Comparison of ENCODE assay signal across 8 cellular contexts in genomic region chr2:178482437-178482836, GRCh38. TPM values are rescaled to one million over a fixed set of nuclear protein-coding genes. Genes with fewer than 3 reads are reported as not detected.
DNase-seq lines count a peak whose midpoint lies in the region; ATAC-seq, FAIRE-seq and TF ChIP-seq lines count a peak whose summit lies in the region.

No MANE protein-coding gene starts in this region.

- no peak overlapping the region for H2AFZ ChIP-seq in ACC112 (ENCODE audit: low read length, unreplicated experiment)
- no peak overlapping the region for H2AFZ ChIP-seq in GM12878 (ENCODE audit: control insufficient read depth, low read depth, low read length)

- TF ChIP-seq RAD21 in GM12878 (IDR thresholded peaks at IDR 0.05; ENCODE audit: insufficient read depth, low read depth, low read length), result no peak

- peak; percentile 77 for FAIRE-seq in GM12878 (lab: Jason Lieb, UNC)

- WGBS in GM12878 (ENCODE audit: insufficient coverage, insufficient replicate concordance, low lambda C conversion rate, missing lambda C conversion rate), result 0% methylated on average over 4 of the region's 4 CpGs
- 88 to 90% methylated on average over 4 of the region's 4 CpGs for WGBS in upper lobe of left lung, 2 donors

- in situ Hi-C loops in GM12878 (cut with MboI), result no loop called here

- intact Hi-C loops in GM12878 (cut with micrococcal nuclease; ENCODE audit: unreplicated experiment), result loop anchor here (5.0 kb wide), 1 partner anchor 220 kb away; no protein-coding TSS in a partner anchor

- CTCF ChIA-PET in GM12878 (lab: Yijun Ruan, JAX), result interaction anchor here (0.6 to 2.7 kb wide), 19 partner anchors 10 to 370 kb away, joined by 3 to 15 read pairs (median 5); partner anchors contain the start of gene RBM45

- no peak for TF ChIP-seq CTCF in GM12878 (IDR thresholded peaks at IDR 0.05 in 2 of 3, conservative IDR thresholded peaks at IDR 0.05 in 1 of 3; ENCODE audit: control insufficient read depth in 2 of 3, extremely low read depth in 1 of 3, insufficient read depth in 1 of 3, low read depth in 3 of 3, low read length in 3 of 3)
- no peak for TF ChIP-seq CTCF in upper lobe of left lung (IDR thresholded peaks at IDR 0.05)

- no peaks in the 10 kb centered on the region for H4K20me1 ChIP-seq in GM12878 (ENCODE audit: control insufficient read depth, insufficient read depth)

- POLR2A ChIA-PET in GM12878 (lab: Charles Lee), result interaction anchor here (0.6 to 2.5 kb wide), 17 partner anchors 22 to 1297 kb away, joined by 3 to 19 read pairs (median 5); partner anchors contain the start of genes PJVK and PRKRA

- H3K9me3 ChIP-seq in GM12878 (replicated peaks; ENCODE audit: control insufficient read depth, insufficient read depth, low read length) (no peaks in the 10 kb centered on the region), upper lobe of left lung (no peaks in the 10 kb centered on the region)

- SMC1A ChIA-PET in GM12878 (lab: Charles Lee; ENCODE audit: uncharacterized antibody, unreplicated experiment), result interaction anchor here (0.8 to 3.0 kb wide), 22 partner anchors 11 to 252 kb away, joined by 3 to 21 read pairs (median 5); no protein-coding TSS in a partner anchor

- DNase-seq in GM12878 (ENCODE audit: low read depth, low spot score) (peak; percentile 54), upper lobe of left lung (no peak), mesenteric fat pad (ENCODE audit: low spot score) (no peak), DMS153 treated with DMSO at 0.1 percent for 48 hours (lab: John Stamatoyannopoulos, UW; ENCODE audit: unreplicated experiment) (no peak), mucosa of gallbladder (ENCODE audit: low spot score) (no peak)

- H3K79me2 ChIP-seq in ACC112 (ENCODE audit: control insufficient read depth, insufficient read depth, low read length, unreplicated experiment) (peaks cover 56% of the 10 kb centered on the region), GM12878 (ENCODE audit: control insufficient read depth, insufficient read depth, low read length) (peaks cover 43% of the 10 kb centered on the region)

- peak overlapping the region; percentile 69 for H3K4me2 ChIP-seq in GM12878 (ENCODE audit: control insufficient read depth, insufficient read depth)

- H3K27ac ChIP-seq in ACC112 (ENCODE audit: low read depth, low read length) (no peak overlapping the region), GM12878 (ENCODE audit: control insufficient read depth, insufficient read depth) (no peak overlapping the region), upper lobe of left lung (no peak overlapping the region)

- ATAC-seq in GM18861 (IDR thresholded peaks at IDR 0.05; ENCODE audit: unreplicated experiment), result peak; percentile 38
- ATAC-seq in HG03196 (IDR thresholded peaks at IDR 0.05; ENCODE audit: unreplicated experiment), result peak; percentile 27
- ATAC-seq in GM12878, result peak; percentile 35
- ATAC-seq in upper lobe of left lung (ENCODE audit: low FRiP score in 2 of 2), result no peak

- H3K27me3 ChIP-seq in ACC112 (ENCODE audit: insufficient read depth, low read length) (no peaks in the 10 kb centered on the region), GM12878 (replicated peaks in 1 of 2; ENCODE audit: control insufficient read depth in 2 of 2, insufficient read depth in 2 of 2, low read length in 1 of 2) (no peaks in the 10 kb centered on the region), upper lobe of left lung (no peaks in the 10 kb centered on the region)

- RAD21 ChIA-PET in GM12878 (lab: Charles Lee; ENCODE audit: unreplicated experiment), result interaction anchor here (0.6 to 2.5 kb wide), 15 partner anchors 25 to 218 kb away, joined by 3 to 29 read pairs (median 3); partner anchors contain the start of genes PJVK and PRKRA

- H3K4me1 ChIP-seq in ACC112 (ENCODE audit: control insufficient read depth, insufficient read depth, low read length, unreplicated experiment), result peaks cover 39% of the 10 kb centered on the region
- peaks cover 7% of the 10 kb centered on the region; the same call in 1 of the 2 replicates for H3K4me1 ChIP-seq in GM12878 (ENCODE audit: control insufficient read depth, insufficient read depth, low read length)
- H3K4me1 ChIP-seq in upper lobe of left lung, result peaks cover 29 to 53% (median 52%) of the 10 kb centered on the region in 4 donors

- H3K36me3 ChIP-seq in ACC112 (ENCODE audit: insufficient read depth, low read length) (peaks cover 10% of the 10 kb centered on the region; the same call in 1 of the 2 replicates), GM12878 (ENCODE audit: control insufficient read depth in 2 of 2, insufficient read depth in 2 of 2, low read length in 1 of 2) (no peaks in the 10 kb centered on the region; a peak in 1 of 4 replicates), upper lobe of left lung (peaks cover 0 to 8% (median 3%) of the 10 kb centered on the region in 4 donors)

- no peak overlapping the region for H3K9ac ChIP-seq in GM12878 (ENCODE audit: control insufficient read depth, insufficient read depth, low read length)

- BruUV-seq in GM12878 (replicated peaks; lab: Mats Ljungman, UMichigan), result no TSS peak

- H3K4me3 ChIP-seq in ACC112 (ENCODE audit: low read depth, low read length) (peak overlapping the region; percentile 89; the same call in 1 of the 2 replicates), GM12878 (peak overlapping the region; percentile 93), upper lobe of left lung (no peak overlapping the region)

- TF ChIP-seq EP300 in GM12878 (IDR thresholded peaks at IDR 0.05; ENCODE audit: borderline replicate concordance in 1 of 2, control insufficient read depth in 1 of 2, low read depth in 2 of 2, low read length in 2 of 2), result 0 out of 4 replicates have a peak, but pooled peaks of 1 of the 2 experiments have one; percentile 7
- TF ChIP-seq EP300 in upper lobe of left lung (IDR thresholded peaks at IDR 0.05), result no peak

- TF ChIP-seq POLR2A in GM12878 (IDR thresholded peaks at IDR 0.05; ENCODE audit: low read depth, low read length) (no peak), upper lobe of left lung (IDR thresholded peaks at IDR 0.05) (no peak)

RNA-seq across cellular contexts. Expression of gene PLEKHA3, which starts 2.2 kb away (rescaled TPM):
- 9.8 and 12.6 TPM in 2 replicates for total RNA-seq in GM12878 (2013; cell fraction: nucleolus; rRNA removed)
- total RNA-seq in GM12878 (2014; rRNA removed) (3.8 and 3.9 TPM in 2 replicates), GM12878 (2014; rRNA removed; fragmentation: Illumina TruSeq; extraction: Trizol) (7.1 and 7.3 TPM in 2 replicates), GM12878 (2021) (13.3 and 15.3 TPM in 2 replicates), upper lobe of left lung (10 to 100 TPM in 5 of 6 donors, 1 to 10 TPM in 1; 5.2 to 28.9 (median 14.8) TPM), mesenteric fat pad (35.4 TPM), mucosa of gallbladder (37.4 TPM)
- polyA plus RNA-seq in GM12878 (2011; ENCODE audit: low read depth), result 1.3 TPM
- polyA plus RNA-seq in GM12878 (2011; rRNA removed) (21.1 and 34.0 TPM in 2 replicates), GM12878 (2014; fragmentation: Illumina TruSeq; extraction: Trizol) (7.2 and 7.3 TPM in 2 replicates), GM12878 (2014; fragmentation: Nextera tagmentation; extraction: Ambion mirVana) (1 to 10 TPM; 1.4 to 2.0 TPM), GM12878 (2014; rRNA removed) (5.4 and 7.6 TPM in 2 replicates), GM12878 (2016; fragmentation: Nextera tagmentation; extraction: Ambion mirVana) (10 to 100 TPM; 10.3 to 10.6 TPM)
- 3.0 and 3.4 TPM in 2 replicates for polyA plus RNA-seq in GM12878 (2011; cell fraction: cytosol; rRNA removed)
- polyA plus RNA-seq in GM12878 (2011; cell fraction: nucleus; rRNA removed), result 3.9 and 5.8 TPM in 2 replicates
- polyA plus RNA-seq in GM12878 (2012), result 4.5 and 6.7 TPM in 2 replicates
- polyA minus RNA-seq in GM12878 (2011; rRNA and poly(A)+ RNA removed), result 4.4 and 7.1 TPM in 2 replicates
- polyA minus RNA-seq in GM12878 (2011; cell fraction: cytosol; rRNA and poly(A)+ RNA removed), result 2.9 and 7.5 TPM in 2 replicates
- polyA minus RNA-seq in GM12878 (2011; cell fraction: nucleus; rRNA and poly(A)+ RNA removed), result 5.0 and 8.4 TPM in 2 replicates

RNA-seq across cellular contexts. Expression of gene FKBP7, which starts 4.0 kb away (rescaled TPM):
- 5.1 and 5.2 TPM in 2 replicates for total RNA-seq in GM12878 (2013; cell fraction: nucleolus; rRNA removed)
- 7.8 and 10.2 TPM in 2 replicates for total RNA-seq in GM12878 (2014; rRNA removed)
- 9.6 and 10.5 TPM in 2 replicates for total RNA-seq in GM12878 (2014; rRNA removed; fragmentation: Illumina TruSeq; extraction: Trizol)
- total RNA-seq in GM12878 (2021), result 5.6 and 6.4 TPM in 2 replicates
- 4.9 TPM for polyA plus RNA-seq in GM12878 (2011; ENCODE audit: low read depth)
- 6.3 and 8.1 TPM in 2 replicates for polyA plus RNA-seq in GM12878 (2011; rRNA removed)
- 2.8 TPM in 2 replicates for polyA plus RNA-seq in GM12878 (2011; cell fraction: cytosol; rRNA removed)
- 2.4 and 2.9 TPM in 2 replicates for polyA plus RNA-seq in GM12878 (2011; cell fraction: nucleus; rRNA removed)
- 3.6 and 4.4 TPM in 2 replicates for polyA plus RNA-seq in GM12878 (2012)
- 15.2 and 17.0 TPM in 2 replicates for polyA plus RNA-seq in GM12878 (2014; fragmentation: Illumina TruSeq; extraction: Trizol)
- 10 to 100 TPM; 16.6 to 16.7 TPM for polyA plus RNA-seq in GM12878 (2014; fragmentation: Nextera tagmentation; extraction: Ambion mirVana)
- polyA plus RNA-seq in GM12878 (2014; rRNA removed), result 9.8 and 11.3 TPM in 2 replicates
- 10 to 100 TPM; 13.7 to 14.7 TPM for polyA plus RNA-seq in GM12878 (2016; fragmentation: Nextera tagmentation; extraction: Ambion mirVana)
- 1.1 and 1.8 TPM in 2 replicates for polyA minus RNA-seq in GM12878 (2011; rRNA and poly(A)+ RNA removed)
- 0.94 and 2.8 TPM in 2 replicates for polyA minus RNA-seq in GM12878 (2011; cell fraction: cytosol; rRNA and poly(A)+ RNA removed)
- 3.9 and 5.0 TPM in 2 replicates for polyA minus RNA-seq in GM12878 (2011; cell fraction: nucleus; rRNA and poly(A)+ RNA removed)
- 10 to 100 TPM in 1 of 6 donors, 1 to 10 TPM in 5; 3.1 to 13.3 (median 5.3) TPM for total RNA-seq in upper lobe of left lung
- total RNA-seq in mesenteric fat pad, result 5.5 TPM
- total RNA-seq in mucosa of gallbladder, result 9.1 TPM

RNA-seq across cellular contexts. Expression of gene PJVK, which starts 31.3 kb away (rescaled TPM):
- total RNA-seq in GM12878 (2013; cell fraction: nucleolus; rRNA removed), result 8.4 and 8.6 TPM in 2 replicates
- total RNA-seq in GM12878 (2014; rRNA removed), result 3.4 and 4.4 TPM in 2 replicates
- total RNA-seq in GM12878 (2014; rRNA removed; fragmentation: Illumina TruSeq; extraction: Trizol), result 4.3 TPM in 2 replicates
- 2.9 and 3.1 TPM in 2 replicates for total RNA-seq in GM12878 (2021)
- 3.6 TPM for polyA plus RNA-seq in GM12878 (2011; ENCODE audit: low read depth)
- 6.2 and 9.5 TPM in 2 replicates for polyA plus RNA-seq in GM12878 (2011; rRNA removed)
- 2.1 and 2.4 TPM in 2 replicates for polyA plus RNA-seq in GM12878 (2011; cell fraction: cytosol; rRNA removed)
- 8.5 and 9.4 TPM in 2 replicates for polyA plus RNA-seq in GM12878 (2011; cell fraction: nucleus; rRNA removed)
- 4.7 and 6.7 TPM in 2 replicates for polyA plus RNA-seq in GM12878 (2012)
- 6.4 and 7.4 TPM in 2 replicates for polyA plus RNA-seq in GM12878 (2014; fragmentation: Illumina TruSeq; extraction: Trizol)
- 1 to 10 TPM; 2.1 to 3.0 TPM for polyA plus RNA-seq in GM12878 (2014; fragmentation: Nextera tagmentation; extraction: Ambion mirVana)
- 4.0 and 6.8 TPM in 2 replicates for polyA plus RNA-seq in GM12878 (2014; rRNA removed)
- polyA plus RNA-seq in GM12878 (2016; fragmentation: Nextera tagmentation; extraction: Ambion mirVana), result 1 to 10 TPM; 1.8 to 2.6 TPM
- polyA minus RNA-seq in GM12878 (2011; rRNA and poly(A)+ RNA removed), result 1.6 and 1.7 TPM in 2 replicates
- polyA minus RNA-seq in GM12878 (2011; cell fraction: cytosol; rRNA and poly(A)+ RNA removed), result 1.1 and 1.4 TPM in 2 replicates
- polyA minus RNA-seq in GM12878 (2011; cell fraction: nucleus; rRNA and poly(A)+ RNA removed), result 3.1 and 5.6 TPM in 2 replicates
- total RNA-seq in upper lobe of left lung, result 1 to 10 TPM in 5 of 6 donors, not detected in 1; 1.7 to 3.7 (median 2.1) TPM
- total RNA-seq in mesenteric fat pad, result 2.1 TPM
- 3.1 TPM for total RNA-seq in mucosa of gallbladder

RNA-seq across cellular contexts. Expression of gene PRKRA, which starts 31.5 kb away (rescaled TPM):
- total RNA-seq in GM12878 (2013; cell fraction: nucleolus; rRNA removed), result 99.5 and 101 TPM in 2 replicates
- total RNA-seq in GM12878 (2014; rRNA removed) (70.1 and 74.5 TPM in 2 replicates), GM12878 (2014; rRNA removed; fragmentation: Illumina TruSeq; extraction: Trizol) (49.5 and 50.1 TPM in 2 replicates), GM12878 (2021) (46.8 and 49.1 TPM in 2 replicates), upper lobe of left lung (10 to 100 TPM; 31.4 to 64.0 (median 40.9) TPM), mesenteric fat pad (42.6 TPM), mucosa of gallbladder (43.0 TPM)
- 27.2 TPM for polyA plus RNA-seq in GM12878 (2011; ENCODE audit: low read depth)
- polyA plus RNA-seq in GM12878 (2011; rRNA removed) (65.7 and 80.6 TPM in 2 replicates), GM12878 (2014; fragmentation: Illumina TruSeq; extraction: Trizol) (48.2 and 68.4 TPM in 2 replicates), GM12878 (2014; fragmentation: Nextera tagmentation; extraction: Ambion mirVana) (10 to 100 TPM; 19.1 to 25.1 TPM), GM12878 (2014; rRNA removed) (53.8 and 59.3 TPM in 2 replicates), GM12878 (2016; fragmentation: Nextera tagmentation; extraction: Ambion mirVana) (10 to 100 TPM; 71.1 to 75.6 TPM)
- 40.1 and 59.0 TPM in 2 replicates for polyA plus RNA-seq in GM12878 (2011; cell fraction: cytosol; rRNA removed)
- polyA plus RNA-seq in GM12878 (2011; cell fraction: nucleus; rRNA removed), result 47.4 and 47.8 TPM in 2 replicates
- polyA plus RNA-seq in GM12878 (2012), result 45.5 and 50.4 TPM in 2 replicates
- polyA minus RNA-seq in GM12878 (2011; rRNA and poly(A)+ RNA removed), result 43.6 and 62.9 TPM in 2 replicates
- polyA minus RNA-seq in GM12878 (2011; cell fraction: cytosol; rRNA and poly(A)+ RNA removed), result 28.7 and 34.7 TPM in 2 replicates
- 68.9 and 87.0 TPM in 2 replicates for polyA minus RNA-seq in GM12878 (2011; cell fraction: nucleus; rRNA and poly(A)+ RNA removed)

Comparison
In these comparisons a context has a peak if more than half of its experiments do, and no peak if none do; other contexts are left out.
1. H3K4me3 ChIP-seq: peak in ACC112 (single experiment) and GM12878 (single experiment); none in upper lobe of left lung (0 of 4).
2. ATAC-seq: peak in GM18861 (single experiment), HG03196 (single experiment) and GM12878 (single experiment); none in upper lobe of left lung (0 of 2).